17 cellular contexts compared by ENCODE assay signal in genomic region chr12:114430306-114430705, GRCh38. TPM values are rescaled to one million over a fixed set of nuclear protein-coding genes. Genes with fewer than 3 reads are reported as not detected.
DNase-seq lines count a peak whose midpoint lies in the region; ATAC-seq and TF ChIP-seq lines count a peak whose summit lies in the region.
"Had no signal": no experiment of that assay in that cellular context is flagged by ENCODE, and none has a peak within 500 bp of the region (broad histone marks: within the 10 kb centered on the region; RNA-seq: fewer than 3 reads in every experiment).

No MANE protein-coding gene starts in this region.

- H3K4me3 ChIP-seq in GM23248 (peak overlapping the region; percentile 24), GM23338 (no peak overlapping the region)
- H3K4me3 ChIP-seq: SK-N-MC, thoracic aorta had no signal

- peaks cover 4% of the 10 kb centered on the region for H3K27me3 Mint-ChIP-seq in GM23338 (ENCODE audit: insufficient read depth, low read depth, poor library complexity)

- H3K36me3 Mint-ChIP-seq in GM23338 (ENCODE audit: low read depth): no peaks in the 10 kb centered on the region
- H3K36me3 Mint-ChIP-seq: immature natural killer cell had no signal

- H3K9me3 ChIP-seq in GM23248 (ENCODE audit: low read depth): no peaks in the 10 kb centered on the region
- H3K9me3 ChIP-seq: thoracic aorta had no signal

- in situ Hi-C loops in GM23248 (cut with MboI) (no loop called here), SK-MEL-5 (cut with HindIII; ENCODE audit: low pct_unique_long_range_greater_than_20kb, low sequenced_read_pairs) (no loop called here)

- no peak for TF ChIP-seq CTCF in GM23338 (conservative IDR thresholded peaks at IDR 0.05; ENCODE audit: low read depth in 2 of 2)

- H3K4me2 ChIP-seq in GM23248 (ENCODE audit: unreplicated experiment) (peak overlapping the region; percentile 59), GM23338 (no peak overlapping the region)

- no peak overlapping the region for H3K27ac Mint-ChIP-seq in GM23338
- H3K27ac Mint-ChIP-seq: immature natural killer cell, nephron had no signal

- H3K27me3 ChIP-seq in GM23248 (replicated peaks; ENCODE audit: insufficient read depth) (no peaks in the 10 kb centered on the region), GM23338 (ENCODE audit: insufficient read depth) (peaks cover 74% of the 10 kb centered on the region)

- H3K4me1 Mint-ChIP-seq in GM23338: peaks cover 10% of the 10 kb centered on the region
- H3K4me1 Mint-ChIP-seq: immature natural killer cell, nephron had no signal

- H3K4me1 ChIP-seq in GM23248 (ENCODE audit: insufficient read depth): peaks cover 35% of the 10 kb centered on the region
- no peaks in the 10 kb centered on the region for H3K4me1 ChIP-seq in GM23338 (ENCODE audit: insufficient read depth)

- peak overlapping the region; percentile 32 for H3K9ac ChIP-seq in GM23248

- H2AFZ ChIP-seq in GM23248 (no peak overlapping the region), GM23338 (no peak overlapping the region)

- no peaks in the 10 kb centered on the region for H3K9me3 Mint-ChIP-seq in GM23338
- H3K9me3 Mint-ChIP-seq: immature natural killer cell, nephron had no signal

- H3K4me3 Mint-ChIP-seq in GM23338: no peak overlapping the region
- H3K4me3 Mint-ChIP-seq: immature natural killer cell, nephron had no signal

- H4K20me1 ChIP-seq in GM23248 (ENCODE audit: insufficient read depth) (no peaks in the 10 kb centered on the region), GM23338 (replicated peaks; ENCODE audit: insufficient read depth) (no peaks in the 10 kb centered on the region; the same call in 1 of the 2 replicates)

- peak; percentile 91 for DNase-seq in AG20443 (ENCODE audit: low spot score)
- DNase-seq in GM23248: peak; percentile 98
- DNase-seq in SK-MEL-5 (ENCODE audit: low read depth, low spot score): peak; percentile 59
- DNase-seq in iris pigment epithelial cell (ENCODE audit: low read depth): peak; percentile 17
- no peak for DNase-seq in glomerular visceral epithelial cell (ENCODE audit: extremely low spot score)
- no peak for DNase-seq in GM23338 (ENCODE audit: low spot score)
- DNase-seq in activated CD8-positive, alpha-beta memory T cell treated with anti-CD3 and anti-CD28 coated beads, Interleukin-2, amount 50 U/mL, for 4 hours: no peak
- no peak for DNase-seq in NCI-H748 (lab: John Stamatoyannopoulos, UW; ENCODE audit: unreplicated experiment)
- DNase-seq: activated CD4-positive, alpha-beta T cell treated with anti-CD3 and anti-CD28 coated beads, Interleukin-2, amount 50 U/mL, for 48 hours; amygdala; immature natural killer cell; NCI-H1694 treated with DMSO at 0.1 percent for 48 hours; NCI-H345 had no signal

- H3K79me2 ChIP-seq in GM23248 (ENCODE audit: insufficient read depth) (no peaks in the 10 kb centered on the region), GM23338 (replicated peaks; ENCODE audit: insufficient read depth) (no peaks in the 10 kb centered on the region)

- peaks cover 31% of the 10 kb centered on the region for H3F3A ChIP-seq in GM23248 (ENCODE audit: insufficient read depth)
- no peaks in the 10 kb centered on the region for H3F3A ChIP-seq in GM23338 (replicated peaks; ENCODE audit: low read depth)

- H3K27ac ChIP-seq in GM23248 (peak overlapping the region; percentile 87), GM23338 (ENCODE audit: low read depth) (no peak overlapping the region)
- H3K27ac ChIP-seq: SK-N-MC, thoracic aorta had no signal

- ATAC-seq in GM23338: no peak

- WGBS in GM23248 (ENCODE audit: low coverage in 1 of 2, low lambda C conversion rate in 2 of 2, missing lambda C conversion rate in 2 of 2), 2 experiments: 1% methylated on average over 4 of the region's 4 CpGs

- no peaks in the 10 kb centered on the region for H3K9me2 ChIP-seq in GM23248 (ENCODE audit: insufficient read depth)
- H3K9me2 ChIP-seq in GM23338 (ENCODE audit: insufficient read depth): no peaks in the 10 kb centered on the region

- no peaks in the 10 kb centered on the region for H3K36me3 ChIP-seq in GM23248 (ENCODE audit: low read depth)
- H3K36me3 ChIP-seq in GM23338 (ENCODE audit: insufficient read depth): no peaks in the 10 kb centered on the region
- H3K36me3 ChIP-seq: thoracic aorta had no signal

TF ChIP-seq in GM23338, 12 proteins besides CTCF, POLR2A, EP300 and RAD21 (continues in another document):
- no peak for TF ChIP-seq JUNB (IDR thresholded peaks at IDR 0.05; ENCODE audit: unreplicated experiment)
- no peak for TF ChIP-seq NANOG (IDR thresholded peaks at IDR 0.05; ENCODE audit: borderline replicate concordance)
- no peak for TF ChIP-seq REST (IDR thresholded peaks at IDR 0.05; ENCODE audit: unreplicated experiment)

RNA-seq across cellular contexts. Expression of gene TBX5, which starts 24.4 kb away (rescaled TPM):
- total RNA-seq in GM23248 (2014; rRNA removed; shearing (Covaris generic)): 23.9 and 30.0 TPM in 2 replicates
- polyA plus RNA-seq in GM23248 (2016; fragmentation: Nextera tagmentation; extraction: Ambion mirVana) (24.5 and 27.5 TPM in 2 replicates), GM23338 (2016; fragmentation: Nextera tagmentation; extraction: Ambion mirVana) (not detected in 2 replicates)
- total RNA-seq in SK-MEL-5 (2014; rRNA removed; shearing (Covaris generic)): not detected in 2 replicates
- polyA plus RNA-seq in SK-MEL-5 (2015; cell fraction: cytosol; rRNA removed): 0.02 TPM in 1 of 2 replicates, not detected in the other
- polyA plus RNA-seq in SK-MEL-5 (2015; cell fraction: nucleus; rRNA removed): not detected in 2 replicates
- 0.21 TPM in 1 of 2 replicates, not detected in the other for total RNA-seq in GM23338 (2014; rRNA removed; shearing (Covaris generic))
- total RNA-seq: G401 had no signal
- polyA plus RNA-seq: immature natural killer cell had no signal

Comparison
In these comparisons a context has a peak if more than half of its experiments do, and no peak if none do; other contexts are left out.
1. DNase-seq: peak in AG20443 (single experiment), GM23248 (single experiment), SK-MEL-5 (single experiment) and iris pigment epithelial cell (single experiment); none in glomerular visceral epithelial cell (single experiment), GM23338 (single experiment), activated CD8-positive, alpha-beta memory T cell treated with anti-CD3 and anti-CD28 coated beads, Interleukin-2, amount 50 U/mL, for 4 hours (single experiment) and NCI-H748 (single experiment).
2. RNA of gene TBX5, which starts 24.4 kb away (total RNA-seq): 23.9 to 30.0 TPM in GM23248; 0.21 TPM in GM23338 and not detected in SK-MEL-5; every median in the first group is over 10 times any median in the second.